In the genomic region with DNA sequence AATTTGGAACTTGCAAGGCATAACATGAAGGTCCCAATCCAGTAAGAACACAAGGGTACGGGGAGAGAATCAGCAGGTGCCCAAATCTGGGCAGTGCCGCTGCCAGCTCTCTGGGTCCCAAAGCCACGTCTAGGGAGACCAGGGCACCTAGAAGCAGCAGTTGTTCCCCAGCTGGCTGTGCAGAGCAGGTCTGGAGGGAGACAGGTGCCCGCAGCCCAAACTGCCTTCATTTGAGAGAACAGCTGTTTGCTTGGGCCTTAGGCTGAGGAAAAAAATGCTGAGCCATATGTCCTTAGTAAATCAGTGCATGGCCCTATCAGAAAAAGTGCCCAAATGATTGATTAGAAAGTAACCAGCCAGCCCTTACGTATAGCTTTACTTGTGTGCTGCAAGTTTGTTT, we compare ENCODE assay signal across 31 cellular contexts. TPM values are rescaled to one million over a fixed set of nuclear protein-coding genes. Genes with fewer than 3 reads are reported as not detected.
"Had no signal": no experiment of that assay in that cellular context is flagged by ENCODE, and none has a peak within 500 bp of the region (broad histone marks: within the 10 kb centered on the region; RNA-seq: fewer than 3 reads in every experiment).

No MANE protein-coding gene starts in this region.

- H3K4me1 ChIP-seq: body of pancreas, left ventricle myocardium inferior, right lobe of liver, vagina had no signal

- H3K36me3 Mint-ChIP-seq: natural killer cell treated with Interleukin-12 subunit alpha and Interleukin-12 subunit beta and Interleukin-15 and Interleukin-18, amount 100 ng/mL, for 72 hours had no signal

- H3K79me2 ChIP-seq: hepatocyte had no signal

- H3K4me1 Mint-ChIP-seq: activated B cell treated with CpG ODN at 0.5 μM for 24 hours had no signal

- DNase-seq: activated B cell treated with CpG ODN at 0.5 μM for 24 hours; activated CD4-positive, alpha-beta T cell treated with anti-CD3 and anti-CD28 coated beads, Interleukin-2, amount 50 U/mL, for 4 hours; activated effector memory CD4-positive, alpha-beta T cell treated with Interleukin-2 at 50 U/mL for 16 hours; activated naive CD4-positive, alpha-beta T cell treated with Interleukin-2 at 50 U/mL for 16 hours; aorta; body of pancreas; cerebellar nuclear complex; colonic mucosa; dorsolateral prefrontal cortex; effector memory CD4-positive, alpha-beta T cell; islet precursor cell; left ventricle myocardium inferior; mucosa of descending colon; right lobe of liver; stimulated activated CD4-positive, alpha-beta T cell treated with anti-CD3 and anti-CD28 coated beads, Interleukin-12 subunit alpha, Interleukin-12 subunit beta, amount 100 ng/mL, for 4 hours; stimulated activated CD4-positive, alpha-beta T cell treated with anti-CD3 and anti-CD28 coated beads, Interleukin-4, amount 100 ng/mL, for 1 hour; stimulated activated naive CD8-positive, alpha-beta T cell treated with anti-CD3 and anti-CD28 coated beads, Interleukin-15, amount 100 ng/mL, for 72 hours; substantia nigra; upper lobe of left lung had no signal

- H3K27ac ChIP-seq: body of pancreas, colonic mucosa, dorsolateral prefrontal cortex, hepatocyte, left ventricle myocardium inferior, neutrophil, right lobe of liver, skin epidermis, upper lobe of left lung, vagina had no signal

- H3K4me3 Mint-ChIP-seq: activated B cell treated with CpG ODN at 0.5 μM for 24 hours; activated naive CD8-positive, alpha-beta T cell; natural killer cell treated with Interleukin-12 subunit alpha and Interleukin-12 subunit beta and Interleukin-15 and Interleukin-18, amount 100 ng/mL, for 72 hours; stimulated activated naive CD8-positive, alpha-beta T cell treated with anti-CD3 and anti-CD28 coated beads, Interleukin-15, amount 100 ng/mL, for 72 hours had no signal

- H3K27ac Mint-ChIP-seq: activated B cell treated with CpG ODN at 0.5 μM for 24 hours; activated naive CD8-positive, alpha-beta T cell; natural killer cell treated with Interleukin-12 subunit alpha and Interleukin-12 subunit beta and Interleukin-15 and Interleukin-18, amount 100 ng/mL, for 72 hours; stimulated activated naive CD8-positive, alpha-beta T cell treated with anti-CD3 and anti-CD28 coated beads, Interleukin-15, amount 100 ng/mL, for 72 hours had no signal

- H3K36me3 ChIP-seq: colonic mucosa, left ventricle myocardium inferior, neutrophil, right lobe of liver, upper lobe of left lung, vagina had no signal

- H3K4me3 ChIP-seq: body of pancreas, colonic mucosa, dorsolateral prefrontal cortex, hepatocyte, left ventricle myocardium inferior, lung, mucosa of descending colon, right lobe of liver, skin epidermis, upper lobe of left lung, vagina had no signal

- H2AFZ ChIP-seq: hepatocyte had no signal

- H3K27me3 ChIP-seq: body of pancreas, colonic mucosa, dorsolateral prefrontal cortex, hepatocyte, right lobe of liver, upper lobe of left lung, vagina had no signal

- ATAC-seq: body of pancreas; mucosa of descending colon; natural killer cell treated with Interleukin-12 subunit alpha and Interleukin-12 subunit beta and Interleukin-15 and Interleukin-18, amount 100 ng/mL, for 72 hours; right lobe of liver; stimulated activated naive CD8-positive, alpha-beta T cell treated with anti-CD3 and anti-CD28 coated beads, Interleukin-15, amount 100 ng/mL, for 72 hours had no signal

- FAIRE-seq: frontal cortex had no signal

- H3K9me3 ChIP-seq: body of pancreas, colonic mucosa, left ventricle myocardium inferior, mucosa of descending colon, neutrophil, right lobe of liver, upper lobe of left lung, vagina had no signal

- H3K9me3 Mint-ChIP-seq: natural killer cell treated with Interleukin-12 subunit alpha and Interleukin-12 subunit beta and Interleukin-15 and Interleukin-18, amount 100 ng/mL, for 72 hours; stimulated activated naive CD8-positive, alpha-beta T cell treated with anti-CD3 and anti-CD28 coated beads, Interleukin-15, amount 100 ng/mL, for 72 hours had no signal

- H3K4me2 ChIP-seq: hepatocyte had no signal

RNA-seq across cellular contexts. Expression of a gene that starts 32.4 kb away (rescaled TPM):
- total RNA-seq: body of pancreas; colonic mucosa; epithelial cell of proximal tubule; mucosa of descending colon; myocyte; natural killer cell treated with Interleukin-12 subunit alpha and Interleukin-12 subunit beta and Interleukin-15 and Interleukin-18, amount 100 ng/mL, for 72 hours; osteocyte; renal cortical epithelial cell; vagina had no signal
- polyA plus RNA-seq: aorta had no signal
